1 cellular context compared by ENCODE assay signal in the genomic region with DNA sequence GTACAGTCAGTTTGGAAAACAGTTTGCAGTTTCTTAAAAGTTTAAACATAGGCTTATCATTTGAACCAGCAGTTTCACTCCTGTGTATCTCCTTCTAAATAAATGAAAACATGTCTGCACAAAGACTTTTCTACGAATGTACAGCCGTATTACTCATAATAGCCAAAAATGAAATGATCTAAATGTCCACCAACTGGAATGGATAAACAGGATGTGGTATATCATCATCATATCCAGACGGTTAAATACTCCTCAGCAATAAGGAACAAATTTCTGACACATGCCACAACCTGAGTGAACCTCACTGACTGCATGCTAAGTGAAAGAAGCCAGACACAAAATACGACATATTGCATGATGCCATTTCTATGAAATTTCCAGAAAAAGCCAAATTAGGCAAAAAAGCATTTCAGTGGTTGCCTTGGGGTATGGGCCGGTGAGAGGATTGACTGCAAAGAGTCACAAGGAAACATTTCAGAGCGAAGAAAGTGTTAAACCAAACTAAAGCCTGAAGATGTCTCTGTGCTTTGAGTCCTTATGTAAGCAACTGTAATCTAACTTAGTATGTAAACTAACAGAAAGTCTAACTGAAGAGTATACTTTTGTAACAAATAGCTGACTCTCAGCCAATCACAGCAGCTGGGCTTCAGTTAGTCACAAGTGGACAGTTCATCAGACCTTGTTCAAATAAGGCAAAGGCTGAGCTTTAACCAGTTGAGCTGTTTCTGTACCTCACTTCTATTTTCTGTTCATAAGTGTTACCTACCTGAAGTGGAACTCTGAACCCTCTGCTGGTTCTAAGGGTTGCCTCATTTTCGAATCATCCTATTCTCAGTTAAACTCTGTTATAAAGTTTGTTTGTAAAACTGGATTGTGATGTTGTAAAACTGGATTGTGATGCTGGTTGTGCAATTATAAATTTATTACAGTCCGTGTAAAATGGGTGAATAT.
TF ChIP-seq lines count a peak whose summit lies in the region.

No MANE protein-coding gene starts in this region.

TF ChIP-seq in HepG2, 621 proteins besides CTCF, POLR2A, EP300 and RAD21 (continued from another document and continues in another):
- TF ChIP-seq, protein P1, sequence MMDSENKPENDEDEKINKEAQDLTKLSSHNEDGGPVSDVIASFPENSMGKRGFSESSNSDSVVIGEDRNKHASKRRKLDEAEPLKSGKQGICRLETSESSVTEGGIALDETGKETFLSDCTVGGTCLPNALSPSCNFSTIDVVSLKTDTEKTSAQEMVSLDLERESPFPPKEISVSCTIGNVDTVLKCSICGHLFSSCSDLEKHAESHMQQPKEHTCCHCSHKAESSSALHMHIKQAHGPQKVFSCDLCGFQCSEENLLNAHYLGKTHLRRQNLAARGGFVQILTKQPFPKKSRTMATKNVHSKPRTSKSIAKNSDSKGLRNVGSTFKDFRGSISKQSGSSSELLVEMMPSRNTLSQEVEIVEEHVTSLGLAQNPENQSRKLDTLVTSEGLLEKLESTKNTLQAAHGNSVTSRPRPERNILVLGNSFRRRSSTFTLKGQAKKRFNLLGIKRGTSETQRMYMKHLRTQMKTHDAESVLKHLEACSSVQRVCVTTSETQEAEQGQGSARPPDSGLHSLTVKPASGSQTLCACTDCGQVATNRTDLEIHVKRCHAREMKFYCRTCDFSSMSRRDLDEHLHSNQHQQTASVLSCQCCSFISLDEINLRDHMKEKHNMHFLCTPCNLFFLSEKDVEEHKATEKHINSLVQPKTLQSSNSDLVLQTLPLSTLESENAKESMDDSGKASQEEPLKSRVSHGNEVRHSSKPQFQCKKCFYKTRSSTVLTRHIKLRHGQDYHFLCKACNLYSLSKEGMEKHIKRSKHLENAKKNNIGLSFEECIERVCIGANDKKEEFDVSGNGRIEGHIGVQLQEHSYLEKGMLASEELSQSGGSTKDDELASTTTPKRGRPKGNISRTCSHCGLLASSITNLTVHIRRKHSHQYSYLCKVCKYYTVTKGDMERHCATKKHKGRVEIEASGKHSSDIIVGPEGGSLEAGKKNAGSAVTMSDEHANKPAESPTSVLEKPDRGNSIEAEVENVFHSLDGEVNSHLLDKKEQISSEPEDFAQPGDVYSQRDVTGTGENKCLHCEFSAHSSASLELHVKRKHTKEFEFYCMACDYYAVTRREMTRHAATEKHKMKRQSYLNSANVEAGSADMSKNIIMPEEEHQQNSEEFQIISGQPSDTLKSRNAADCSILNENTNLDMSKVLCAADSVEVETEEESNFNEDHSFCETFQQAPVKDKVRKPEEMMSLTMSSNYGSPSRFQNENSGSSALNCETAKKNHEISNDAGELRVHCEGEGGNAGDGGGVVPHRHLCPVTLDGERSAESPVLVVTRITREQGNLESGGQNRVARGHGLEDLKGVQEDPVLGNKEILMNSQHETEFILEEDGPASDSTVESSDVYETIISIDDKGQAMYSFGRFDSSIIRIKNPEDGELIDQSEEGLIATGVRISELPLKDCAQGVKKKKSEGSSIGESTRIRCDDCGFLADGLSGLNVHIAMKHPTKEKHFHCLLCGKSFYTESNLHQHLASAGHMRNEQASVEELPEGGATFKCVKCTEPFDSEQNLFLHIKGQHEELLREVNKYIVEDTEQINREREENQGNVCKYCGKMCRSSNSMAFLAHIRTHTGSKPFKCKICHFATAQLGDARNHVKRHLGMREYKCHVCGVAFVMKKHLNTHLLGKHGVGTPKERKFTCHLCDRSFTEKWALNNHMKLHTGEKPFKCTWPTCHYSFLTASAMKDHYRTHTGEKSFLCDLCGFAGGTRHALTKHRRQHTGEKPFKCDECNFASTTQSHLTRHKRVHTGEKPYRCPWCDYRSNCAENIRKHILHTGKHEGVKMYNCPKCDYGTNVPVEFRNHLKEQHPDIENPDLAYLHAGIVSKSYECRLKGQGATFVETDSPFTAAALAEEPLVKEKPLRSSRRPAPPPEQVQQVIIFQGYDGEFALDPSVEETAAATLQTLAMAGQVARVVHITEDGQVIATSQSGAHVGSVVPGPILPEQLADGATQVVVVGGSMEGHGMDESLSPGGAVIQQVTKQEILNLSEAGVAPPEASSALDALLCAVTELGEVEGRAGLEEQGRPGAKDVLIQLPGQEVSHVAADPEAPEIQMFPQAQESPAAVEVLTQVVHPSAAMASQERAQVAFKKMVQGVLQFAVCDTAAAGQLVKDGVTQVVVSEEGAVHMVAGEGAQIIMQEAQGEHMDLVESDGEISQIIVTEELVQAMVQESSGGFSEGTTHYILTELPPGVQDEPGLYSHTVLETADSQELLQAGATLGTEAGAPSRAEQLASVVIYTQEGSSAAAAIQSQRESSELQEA (CRISPR knock-in tag; IDR thresholded peaks at IDR 0.05; ENCODE audit: not compliant biosample characterization), result no peak
- TF ChIP-seq, protein P2, sequence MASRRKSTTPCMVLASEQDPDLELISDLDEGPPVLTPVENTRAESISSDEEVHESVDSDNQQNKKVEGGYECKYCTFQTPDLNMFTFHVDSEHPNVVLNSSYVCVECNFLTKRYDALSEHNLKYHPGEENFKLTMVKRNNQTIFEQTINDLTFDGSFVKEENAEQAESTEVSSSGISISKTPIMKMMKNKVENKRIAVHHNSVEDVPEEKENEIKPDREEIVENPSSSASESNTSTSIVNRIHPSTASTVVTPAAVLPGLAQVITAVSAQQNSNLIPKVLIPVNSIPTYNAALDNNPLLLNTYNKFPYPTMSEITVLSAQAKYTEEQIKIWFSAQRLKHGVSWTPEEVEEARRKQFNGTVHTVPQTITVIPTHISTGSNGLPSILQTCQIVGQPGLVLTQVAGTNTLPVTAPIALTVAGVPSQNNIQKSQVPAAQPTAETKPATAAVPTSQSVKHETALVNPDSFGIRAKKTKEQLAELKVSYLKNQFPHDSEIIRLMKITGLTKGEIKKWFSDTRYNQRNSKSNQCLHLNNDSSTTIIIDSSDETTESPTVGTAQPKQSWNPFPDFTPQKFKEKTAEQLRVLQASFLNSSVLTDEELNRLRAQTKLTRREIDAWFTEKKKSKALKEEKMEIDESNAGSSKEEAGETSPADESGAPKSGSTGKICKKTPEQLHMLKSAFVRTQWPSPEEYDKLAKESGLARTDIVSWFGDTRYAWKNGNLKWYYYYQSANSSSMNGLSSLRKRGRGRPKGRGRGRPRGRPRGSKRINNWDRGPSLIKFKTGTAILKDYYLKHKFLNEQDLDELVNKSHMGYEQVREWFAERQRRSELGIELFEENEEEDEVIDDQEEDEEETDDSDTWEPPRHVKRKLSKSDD (CRISPR knock-in tag; IDR thresholded peaks at IDR 0.05; ENCODE audit: low read depth), result no peak
- TF ChIP-seq ZKSCAN8 (CRISPR knock-in tag; IDR thresholded peaks at IDR 0.05; ENCODE audit: borderline replicate concordance) (peak; percentile 43; the same call in 1 of the 2 replicates), FIP1L1 (IDR thresholded peaks at IDR 0.05; ENCODE audit: borderline replicate concordance, insufficient read depth, low read depth, low read length) (no peak), TAF1 (CRISPR knock-in tag; IDR thresholded peaks at IDR 0.05) (no peak), ZBTB21 (CRISPR knock-in tag; IDR thresholded peaks at IDR 0.05) (no peak), ZNF432 (CRISPR knock-in tag; IDR thresholded peaks at IDR 0.05; ENCODE audit: borderline replicate concordance) (no peak), GTF2F1 (IDR thresholded peaks at IDR 0.05; ENCODE audit: low read length) (no peak), MTA1 (CRISPR knock-in tag; IDR thresholded peaks at IDR 0.05; ENCODE audit: borderline replicate concordance) (no peak), ZNF589 (CRISPR knock-in tag; conservative IDR thresholded peaks at IDR 0.05) (no peak), MIXL1 (CRISPR knock-in tag; IDR thresholded peaks at IDR 0.05) (peak; percentile 70), ZNF766 (CRISPR knock-in tag; IDR thresholded peaks at IDR 0.05; ENCODE audit: borderline replicate concordance) (no peak), RFX5 (IDR thresholded peaks at IDR 0.05; ENCODE audit: low read depth, low read length) (peak; percentile 61; the same call in 1 of the 2 replicates), TBL1XR1 (IDR thresholded peaks at IDR 0.05; ENCODE audit: borderline replicate concordance, low read length, partially characterized antibody) (no peak), RNF2 (conservative IDR thresholded peaks at IDR 0.05; ENCODE audit: low read depth) (no peak), SAFB2 (CRISPR knock-in tag; IDR thresholded peaks at IDR 0.05; ENCODE audit: borderline replicate concordance, low read depth) (no peak)
- TF ChIP-seq, protein P3, sequence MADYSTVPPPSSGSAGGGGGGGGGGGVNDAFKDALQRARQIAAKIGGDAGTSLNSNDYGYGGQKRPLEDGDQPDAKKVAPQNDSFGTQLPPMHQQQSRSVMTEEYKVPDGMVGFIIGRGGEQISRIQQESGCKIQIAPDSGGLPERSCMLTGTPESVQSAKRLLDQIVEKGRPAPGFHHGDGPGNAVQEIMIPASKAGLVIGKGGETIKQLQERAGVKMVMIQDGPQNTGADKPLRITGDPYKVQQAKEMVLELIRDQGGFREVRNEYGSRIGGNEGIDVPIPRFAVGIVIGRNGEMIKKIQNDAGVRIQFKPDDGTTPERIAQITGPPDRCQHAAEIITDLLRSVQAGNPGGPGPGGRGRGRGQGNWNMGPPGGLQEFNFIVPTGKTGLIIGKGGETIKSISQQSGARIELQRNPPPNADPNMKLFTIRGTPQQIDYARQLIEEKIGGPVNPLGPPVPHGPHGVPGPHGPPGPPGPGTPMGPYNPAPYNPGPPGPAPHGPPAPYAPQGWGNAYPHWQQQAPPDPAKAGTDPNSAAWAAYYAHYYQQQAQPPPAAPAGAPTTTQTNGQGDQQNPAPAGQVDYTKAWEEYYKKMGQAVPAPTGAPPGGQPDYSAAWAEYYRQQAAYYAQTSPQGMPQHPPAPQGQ (CRISPR knock-in tag; IDR thresholded peaks at IDR 0.05; ENCODE audit: borderline replicate concordance), result no peak
- TF ChIP-seq, protein P4, sequence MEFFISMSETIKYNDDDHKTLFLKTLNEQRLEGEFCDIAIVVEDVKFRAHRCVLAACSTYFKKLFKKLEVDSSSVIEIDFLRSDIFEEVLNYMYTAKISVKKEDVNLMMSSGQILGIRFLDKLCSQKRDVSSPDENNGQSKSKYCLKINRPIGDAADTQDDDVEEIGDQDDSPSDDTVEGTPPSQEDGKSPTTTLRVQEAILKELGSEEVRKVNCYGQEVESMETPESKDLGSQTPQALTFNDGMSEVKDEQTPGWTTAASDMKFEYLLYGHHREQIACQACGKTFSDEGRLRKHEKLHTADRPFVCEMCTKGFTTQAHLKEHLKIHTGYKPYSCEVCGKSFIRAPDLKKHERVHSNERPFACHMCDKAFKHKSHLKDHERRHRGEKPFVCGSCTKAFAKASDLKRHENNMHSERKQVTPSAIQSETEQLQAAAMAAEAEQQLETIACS (CRISPR knock-in tag; IDR thresholded peaks at IDR 0.05), result no peak
- TF ChIP-seq, protein P5, sequence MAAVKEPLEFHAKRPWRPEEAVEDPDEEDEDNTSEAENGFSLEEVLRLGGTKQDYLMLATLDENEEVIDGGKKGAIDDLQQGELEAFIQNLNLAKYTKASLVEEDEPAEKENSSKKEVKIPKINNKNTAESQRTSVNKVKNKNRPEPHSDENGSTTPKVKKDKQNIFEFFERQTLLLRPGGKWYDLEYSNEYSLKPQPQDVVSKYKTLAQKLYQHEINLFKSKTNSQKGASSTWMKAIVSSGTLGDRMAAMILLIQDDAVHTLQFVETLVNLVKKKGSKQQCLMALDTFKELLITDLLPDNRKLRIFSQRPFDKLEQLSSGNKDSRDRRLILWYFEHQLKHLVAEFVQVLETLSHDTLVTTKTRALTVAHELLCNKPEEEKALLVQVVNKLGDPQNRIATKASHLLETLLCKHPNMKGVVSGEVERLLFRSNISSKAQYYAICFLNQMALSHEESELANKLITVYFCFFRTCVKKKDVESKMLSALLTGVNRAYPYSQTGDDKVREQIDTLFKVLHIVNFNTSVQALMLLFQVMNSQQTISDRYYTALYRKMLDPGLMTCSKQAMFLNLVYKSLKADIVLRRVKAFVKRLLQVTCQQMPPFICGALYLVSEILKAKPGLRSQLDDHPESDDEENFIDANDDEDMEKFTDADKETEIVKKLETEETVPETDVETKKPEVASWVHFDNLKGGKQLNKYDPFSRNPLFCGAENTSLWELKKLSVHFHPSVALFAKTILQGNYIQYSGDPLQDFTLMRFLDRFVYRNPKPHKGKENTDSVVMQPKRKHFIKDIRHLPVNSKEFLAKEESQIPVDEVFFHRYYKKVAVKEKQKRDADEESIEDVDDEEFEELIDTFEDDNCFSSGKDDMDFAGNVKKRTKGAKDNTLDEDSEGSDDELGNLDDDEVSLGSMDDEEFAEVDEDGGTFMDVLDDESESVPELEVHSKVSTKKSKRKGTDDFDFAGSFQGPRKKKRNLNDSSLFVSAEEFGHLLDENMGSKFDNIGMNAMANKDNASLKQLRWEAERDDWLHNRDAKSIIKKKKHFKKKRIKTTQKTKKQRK (IDR thresholded peaks at IDR 0.05; ENCODE audit: low read length), result no peak
- TF ChIP-seq, protein P6, sequence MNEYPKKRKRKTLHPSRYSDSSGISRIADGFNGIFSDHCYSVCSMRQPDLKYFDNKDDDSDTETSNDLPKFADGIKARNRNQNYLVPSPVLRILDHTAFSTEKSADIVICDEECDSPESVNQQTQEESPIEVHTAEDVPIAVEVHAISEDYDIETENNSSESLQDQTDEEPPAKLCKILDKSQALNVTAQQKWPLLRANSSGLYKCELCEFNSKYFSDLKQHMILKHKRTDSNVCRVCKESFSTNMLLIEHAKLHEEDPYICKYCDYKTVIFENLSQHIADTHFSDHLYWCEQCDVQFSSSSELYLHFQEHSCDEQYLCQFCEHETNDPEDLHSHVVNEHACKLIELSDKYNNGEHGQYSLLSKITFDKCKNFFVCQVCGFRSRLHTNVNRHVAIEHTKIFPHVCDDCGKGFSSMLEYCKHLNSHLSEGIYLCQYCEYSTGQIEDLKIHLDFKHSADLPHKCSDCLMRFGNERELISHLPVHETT (CRISPR knock-in tag; conservative IDR thresholded peaks at IDR 0.05), result no peak
